ENCODE assay signal across 23 cellular contexts in the genomic region with DNA sequence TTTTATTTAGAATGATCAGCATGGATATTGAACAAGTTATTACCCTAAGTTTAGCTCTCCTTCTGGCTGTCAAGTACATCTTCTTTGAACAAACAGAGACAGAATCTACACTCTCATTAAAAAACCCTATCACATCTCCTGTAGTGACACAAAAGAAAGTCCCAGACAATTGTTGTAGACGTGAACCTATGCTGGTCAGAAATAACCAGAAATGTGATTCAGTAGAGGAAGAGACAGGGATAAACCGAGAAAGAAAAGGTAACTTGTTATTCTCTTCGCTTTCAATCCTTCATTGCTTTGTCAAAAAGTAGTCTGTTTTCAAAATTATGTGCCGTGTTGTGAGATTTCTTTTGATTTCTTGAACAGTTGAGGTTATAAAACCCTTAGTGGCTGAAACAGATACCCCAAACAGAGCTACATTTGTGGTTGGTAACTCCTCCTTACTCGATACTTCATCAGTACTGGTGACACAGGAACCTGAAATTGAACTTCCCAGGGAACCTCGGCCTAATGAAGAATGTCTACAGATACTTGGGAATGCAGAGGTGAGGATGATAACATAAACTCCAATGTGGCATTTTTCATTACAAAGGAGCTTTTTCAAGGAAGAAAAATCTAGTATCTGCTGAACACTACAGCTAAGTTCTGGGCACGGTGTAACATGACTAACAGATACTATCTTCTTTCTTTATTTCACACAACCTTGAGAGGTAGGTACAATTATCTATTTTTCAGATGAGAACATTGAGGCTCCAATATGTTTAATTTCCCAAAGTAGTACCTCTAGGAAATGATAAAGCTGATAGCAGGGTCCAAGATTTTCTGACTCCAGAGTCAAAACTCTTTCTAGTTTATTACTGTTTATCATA. TPM values are rescaled to one million over a fixed set of nuclear protein-coding genes. Genes with fewer than 3 reads are reported as not detected.
DNase-seq lines count a peak whose midpoint lies in the region; ATAC-seq, FAIRE-seq and TF ChIP-seq lines count a peak whose summit lies in the region.
"Had no signal": no experiment of that assay in that cellular context is flagged by ENCODE, and none has a peak within 500 bp of the region (broad histone marks: within the 10 kb centered on the region; RNA-seq: fewer than 3 reads in every experiment).

No MANE protein-coding gene starts in this region.

- WGBS in K562 (ENCODE audit: insufficient coverage, low coverage, missing lambda C conversion rate) = 88% methylated on average over 7 of the region's 7 CpGs

- H3K9me3 Mint-ChIP-seq in activated CD4-positive, alpha-beta T cell treated with anti-CD3 and anti-CD28 coated beads for 36 hours (ENCODE audit: low read depth) = no peaks in the 10 kb centered on the region
- H3K9me3 Mint-ChIP-seq in T-helper 2 cell treated with Interferon-gamma antibody and Interleukin-4, amounts not matched to agents 5 μg/mL and 100 μg/mL, for 36 hours = no peaks in the 10 kb centered on the region
- H3K9me3 Mint-ChIP-seq in CD8-positive, alpha-beta T cell = no peaks in the 10 kb centered on the region
- H3K9me3 Mint-ChIP-seq: HFFc6, IgD-negative memory B cell had no signal

- peak; percentile 90 for ATAC-seq in activated CD4-positive, alpha-beta T cell treated with anti-CD3 and anti-CD28 coated beads for 36 hours
- ATAC-seq in K562 (no peak), sciatic nerve (no peak)
- no peak for ATAC-seq in CD8-positive, alpha-beta T cell
- ATAC-seq: esophagus mucosa had no signal

- H3K27ac Mint-ChIP-seq in activated CD4-positive, alpha-beta T cell treated with anti-CD3 and anti-CD28 coated beads for 36 hours = peak overlapping the region; percentile 78
- H3K27ac Mint-ChIP-seq in T-helper 2 cell treated with Interferon-gamma antibody and Interleukin-4, amounts not matched to agents 5 μg/mL and 100 μg/mL, for 36 hours = peak overlapping the region; percentile 82
- no peak overlapping the region for H3K27ac Mint-ChIP-seq in CD8-positive, alpha-beta T cell
- H3K27ac Mint-ChIP-seq: B cell, HFFc6, IgD-negative memory B cell had no signal

- H3K27me3 Mint-ChIP-seq in activated CD4-positive, alpha-beta T cell treated with anti-CD3 and anti-CD28 coated beads for 36 hours = no peaks in the 10 kb centered on the region
- H3K27me3 Mint-ChIP-seq in T-helper 2 cell treated with Interferon-gamma antibody and Interleukin-4, amounts not matched to agents 5 μg/mL and 100 μg/mL, for 36 hours (ENCODE audit: low read depth) = no peaks in the 10 kb centered on the region
- H3K27me3 Mint-ChIP-seq in CD8-positive, alpha-beta T cell (ENCODE audit: low read depth) = no peaks in the 10 kb centered on the region
- H3K27me3 Mint-ChIP-seq: B cell, IgD-negative memory B cell had no signal

- H3K9me3 ChIP-seq in K562 (replicated peaks; ENCODE audit: control insufficient read depth, insufficient read depth, low read depth, low read length) = no peaks in the 10 kb centered on the region
- H3K9me3 ChIP-seq in CD8-positive, alpha-beta T cell (ENCODE audit: low read length) = no peaks in the 10 kb centered on the region

- no peak for TF ChIP-seq RAD21 in K562 (CRISPR knock-in tag; conservative IDR thresholded peaks at IDR 0.05 in 1 of 2, IDR thresholded peaks at IDR 0.05 in 1 of 2)

- in situ Hi-C loops in K562 (cut with MboI) = no loop called here

- peaks cover 16% of the 10 kb centered on the region for H3K79me2 ChIP-seq in K562 (ENCODE audit: control insufficient read depth, insufficient read depth, low read length)

- H3K4me3 Mint-ChIP-seq in activated CD4-positive, alpha-beta T cell treated with anti-CD3 and anti-CD28 coated beads for 36 hours = no peak overlapping the region
- peak overlapping the region; percentile 52 for H3K4me3 Mint-ChIP-seq in T-helper 2 cell treated with Interferon-gamma antibody and Interleukin-4, amounts not matched to agents 5 μg/mL and 100 μg/mL, for 36 hours
- H3K4me3 Mint-ChIP-seq in CD8-positive, alpha-beta T cell = no peak overlapping the region
- H3K4me3 Mint-ChIP-seq: B cell, HFFc6, IgD-negative memory B cell had no signal

- H3K4me3 ChIP-seq in K562 = no peak overlapping the region
- no peak overlapping the region for H3K4me3 ChIP-seq in CD8-positive, alpha-beta T cell (ENCODE audit: low read depth, low read length)
- H3K4me3 ChIP-seq: smooth muscle cell had no signal

- DNase-seq in activated CD4-positive, alpha-beta T cell treated with anti-CD3 and anti-CD28 coated beads for 36 hours = no peak
- DNase-seq in activated CD4-positive, alpha-beta T cell treated with anti-CD3 and anti-CD28 coated beads, Interleukin-2, amount 50 U/mL, for 4 hours = no peak
- DNase-seq in D721Med (ENCODE audit: insufficient read length, low spot score) = no peak
- DNase-seq in T-helper 2 cell treated with Interferon-gamma antibody and Interleukin-4, amounts not matched to agents 5 μg/mL and 100 μg/mL, for 36 hours (ENCODE audit: low spot score) = peak; percentile 29
- no peak for DNase-seq in K562 (ENCODE audit: extremely low read depth in 1 of 4, low spot score in 3 of 4)
- no peak for DNase-seq in sciatic nerve (ENCODE audit: low spot score)
- no peak for DNase-seq in CD8-positive, alpha-beta T cell
- no peak for DNase-seq in NCI-H2227 (lab: John Stamatoyannopoulos, UW; ENCODE audit: unreplicated experiment)
- DNase-seq: 8988T; activated CD4-positive, alpha-beta T cell treated with anti-CD3 and anti-CD28 coated beads, Interleukin-2, amount 50 U/mL, for 1 hour; activated effector memory CD4-positive, alpha-beta T cell treated with Interleukin-2 at 50 U/mL for 16 hours; effector CD4-positive, alpha-beta T cell; HFFc6; kidney; NCI-H2171; SHP77; stimulated activated CD4-positive, alpha-beta T cell treated with anti-CD3 and anti-CD28 coated beads, Interleukin-4, amount 100 ng/mL, for 24 hours had no signal

- FAIRE-seq in D721Med (lab: Jason Lieb, UNC) (peak; percentile 72), K562 (lab: Jason Lieb, UNC) (peak; percentile 52)
- FAIRE-seq: frontal cortex, kidney had no signal

- H3K4me1 ChIP-seq in K562 (replicated peaks in 1 of 2; ENCODE audit: control insufficient read depth in 2 of 2, insufficient read depth in 2 of 2, low read length in 2 of 2) = no peaks in the 10 kb centered on the region
- H3K4me1 ChIP-seq in CD8-positive, alpha-beta T cell (ENCODE audit: insufficient read depth, low read length) = no peaks in the 10 kb centered on the region

- POLR2A ChIA-PET in activated CD4-positive, alpha-beta T cell treated with anti-CD3 and anti-CD28 coated beads for 36 hours (lab: Charles Lee) = interaction anchor here (1.4 to 1.5 kb wide), 2 partner anchors 15 to 30 kb away, joined by 4 to 5 read pairs; a partner anchor contains a TSS
- POLR2A ChIA-PET in K562 (lab: Yijun Ruan, JAX) = interaction anchor here (0.6 to 2.6 kb wide), 6 partner anchors 11 to 59 kb away, joined by 3 to 12 read pairs (median 6); a partner anchor contains a TSS
- POLR2A ChIA-PET in CD8-positive, alpha-beta T cell (lab: Charles Lee) = interaction anchor here (0.9 to 1.8 kb wide), 2 partner anchors 13 to 14 kb away, joined by 4 read pairs; a partner anchor contains a TSS

- H4K20me1 ChIP-seq in K562 (replicated peaks; ENCODE audit: control insufficient read depth, insufficient read depth, low read length) = no peaks in the 10 kb centered on the region; the same call in 1 of the 2 replicates

- BruUV-seq in K562 (replicated peaks; lab: Mats Ljungman, UMichigan) = TSS peak; percentile 11

- intact Hi-C loops in activated CD4-positive, alpha-beta T cell treated with anti-CD3 and anti-CD28 coated beads for 36 hours (cut with DNase I, micrococcal nuclease) = loop anchor here in 1 of 2 experiments (2.0 to 5.0 kb wide), 2 partner anchors 26 to 114 kb away; a partner anchor contains a TSS
- intact Hi-C loops in K562 (cut with micrococcal nuclease) = no loop called here
- intact Hi-C loops in sciatic nerve (cut with DNase I) = no loop called here
- intact Hi-C loops in CD8-positive, alpha-beta T cell (cut with DNase I, micrococcal nuclease) = no loop called here

- H3K36me3 Mint-ChIP-seq in activated CD4-positive, alpha-beta T cell treated with anti-CD3 and anti-CD28 coated beads for 36 hours (ENCODE audit: low read depth) = peaks cover 63% of the 10 kb centered on the region
- peaks cover 63% of the 10 kb centered on the region for H3K36me3 Mint-ChIP-seq in T-helper 2 cell treated with Interferon-gamma antibody and Interleukin-4, amounts not matched to agents 5 μg/mL and 100 μg/mL, for 36 hours (ENCODE audit: low read depth)
- peaks cover 72% of the 10 kb centered on the region for H3K36me3 Mint-ChIP-seq in CD8-positive, alpha-beta T cell

- CTCF ChIA-PET in activated CD4-positive, alpha-beta T cell treated with anti-CD3 and anti-CD28 coated beads for 36 hours (lab: Charles Lee) = interaction anchor here (1.1 to 2.0 kb wide), 4 partner anchors 8 to 114 kb away, joined by 3 to 7 read pairs (median 4); a partner anchor contains a TSS
- CTCF ChIA-PET in K562 (lab: Yijun Ruan, JAX; ENCODE audit: low intra/inter-chr PET ratio) = no interaction called here
- CTCF ChIA-PET in CD8-positive, alpha-beta T cell (lab: Charles Lee) = interaction anchor here (1.4 kb wide), 1 partner anchor 12 kb away, joined by 4 read pairs; no protein-coding TSS in a partner anchor

- no peak for TF ChIP-seq POLR2A in K562 (conservative IDR thresholded peaks at IDR 0.05)

- H3K9me1 ChIP-seq in K562 (ENCODE audit: control insufficient read depth, insufficient read depth, low read length) = peaks cover 3% of the 10 kb centered on the region

- TF ChIP-seq EP300 in K562 (IDR thresholded peaks at IDR 0.05; ENCODE audit: low read length) = no peak

- H3K4me2 ChIP-seq in K562 (ENCODE audit: insufficient read depth, low read length) = no peak overlapping the region
- H3K4me2 ChIP-seq: smooth muscle cell had no signal

- no peak for TF ChIP-seq CTCF in D721Med (IDR thresholded peaks at IDR 0.05; ENCODE audit: insufficient read depth, missing control alignments)
- TF ChIP-seq CTCF in K562 (IDR thresholded peaks at IDR 0.05 in 2 of 3, conservative IDR thresholded peaks at IDR 0.05 in 1 of 3; ENCODE audit: insufficient read depth in 2 of 3, low read depth in 1 of 3, low read length in 3 of 3) = no peak
- TF ChIP-seq CTCF in CD8-positive, alpha-beta T cell (IDR thresholded peaks at IDR 0.05) = no peak

- H3K4me1 Mint-ChIP-seq in activated CD4-positive, alpha-beta T cell treated with anti-CD3 and anti-CD28 coated beads for 36 hours = peaks cover 16% of the 10 kb centered on the region
- H3K4me1 Mint-ChIP-seq in T-helper 2 cell treated with Interferon-gamma antibody and Interleukin-4, amounts not matched to agents 5 μg/mL and 100 μg/mL, for 36 hours (ENCODE audit: low read depth) = peaks cover 35% of the 10 kb centered on the region
- no peaks in the 10 kb centered on the region for H3K4me1 Mint-ChIP-seq in CD8-positive, alpha-beta T cell (ENCODE audit: low read depth)
- H3K4me1 Mint-ChIP-seq: B cell had no signal

- H3K27me3 ChIP-seq in K562 (ENCODE audit: control insufficient read depth in 2 of 2, insufficient read depth in 2 of 2, low read length in 2 of 2) = no peaks in the 10 kb centered on the region
- H3K27me3 ChIP-seq in CD8-positive, alpha-beta T cell (ENCODE audit: insufficient read depth, low read length) = no peaks in the 10 kb centered on the region

- peaks cover 93% of the 10 kb centered on the region for H3K36me3 ChIP-seq in K562 (ENCODE audit: control insufficient read depth, insufficient read depth, low read length)
- H3K36me3 ChIP-seq in CD8-positive, alpha-beta T cell (ENCODE audit: insufficient read depth, low read length) = peaks cover 36% of the 10 kb centered on the region

- no peak overlapping the region for H3K27ac ChIP-seq in K562 (ENCODE audit: extremely low read depth, low read depth, low read length)
- no peak overlapping the region for H3K27ac ChIP-seq in CD8-positive, alpha-beta T cell (ENCODE audit: low read depth, low read length)
- H3K27ac ChIP-seq: HL-60 had no signal

- H2AFZ ChIP-seq in K562 (ENCODE audit: low read depth, low read length) = no peak overlapping the region

- H3K9ac ChIP-seq in K562 (ENCODE audit: insufficient read depth in 1 of 2, low read depth in 2 of 2, low read length in 2 of 2) = no peak overlapping the region

RNA-seq across cellular contexts. Expression of a gene that starts 14.3 kb away (rescaled TPM):
- 10 to 100 TPM; 36.1 to 51.1 TPM for total RNA-seq in activated CD4-positive, alpha-beta T cell treated with anti-CD3 and anti-CD28 coated beads for 36 hours
- 482 and 1,074 TPM in 2 replicates for total RNA-seq in K562 (2011; cell fraction: chromatin; rRNA removed; ENCODE audit: low replicate concordance)
- total RNA-seq in K562 (2011; cell fraction: nucleolus; rRNA removed) = 267 and 350 TPM in 2 replicates
- 431 and 468 TPM in 2 replicates for total RNA-seq in K562 (2011; cell fraction: nucleoplasm; rRNA removed)
- total RNA-seq in K562 (2014; rRNA removed) (47.3 and 55.5 TPM in 2 replicates), K562 (2014; rRNA removed; fragmentation: Illumina TruSeq; extraction: Trizol) (95.4 and 111 TPM in 2 replicates), K562 (2015; rRNA removed; fragmentation: Illumina TruSeq; extraction: Trizol) (53.3 and 61.5 TPM in 2 replicates), K562 (2021) (87.4 and 90.8 TPM in 2 replicates), sciatic nerve (73.0 TPM)
- polyA plus RNA-seq in K562 (2011; rRNA removed) (155 and 159 TPM in 2 replicates), K562 (2014; fragmentation: Illumina TruSeq; extraction: Trizol) (62.6 and 66.9 TPM in 2 replicates), K562 (2014; fragmentation: Nextera tagmentation; extraction: Ambion mirVana) (10 to 100 TPM; 29.5 to 58.5 TPM), K562 (2014; rRNA removed) (46.8 and 49.4 TPM in 2 replicates)
- 22.5 and 77.8 TPM in 2 replicates for polyA plus RNA-seq in K562 (2011; cell fraction: cytosol; rRNA removed)
- 167 and 305 TPM in 2 replicates for polyA plus RNA-seq in K562 (2011; cell fraction: nucleus; rRNA removed)
- polyA plus RNA-seq in K562 (2012) = 33.3 and 102 TPM in 2 replicates
- polyA minus RNA-seq in K562 (2011; rRNA and poly(A)+ RNA removed) = 375 and 488 TPM in 2 replicates
- polyA minus RNA-seq in K562 (2011; cell fraction: cytosol; rRNA and poly(A)+ RNA removed) = 79.6 and 89.1 TPM in 2 replicates
- polyA minus RNA-seq in K562 (2011; cell fraction: nucleus; rRNA and poly(A)+ RNA removed) = 154 and 346 TPM in 2 replicates
- total RNA-seq in CD8-positive, alpha-beta T cell = 10 to 100 TPM; 72.8 to 73.3 TPM
